In genomic region chr17:82528484-82529265, GRCh38 we compare ENCODE assay signal across 8 cellular contexts. TPM values are rescaled to one million over a fixed set of nuclear protein-coding genes. Genes with fewer than 3 reads are reported as not detected.
DNase-seq lines count a peak whose midpoint lies in the region; ATAC-seq and TF ChIP-seq lines count a peak whose summit lies in the region.

No MANE protein-coding gene starts in this region.

- no peaks in the 10 kb centered on the region for H3K27me3 ChIP-seq in gastrocnemius medialis

- H3K27ac Mint-ChIP-seq in activated naive CD8-positive, alpha-beta T cell treated with anti-CD3 and anti-CD28 coated beads, Interleukin-2, amount 10 ng/mL, durations not matched to agents 7 days and 5 days = peak overlapping the region; percentile 67

- no peaks in the 10 kb centered on the region for H3K36me3 ChIP-seq in gastrocnemius medialis

- H3K4me3 Mint-ChIP-seq in activated naive CD8-positive, alpha-beta T cell treated with anti-CD3 and anti-CD28 coated beads, Interleukin-2, amount 10 ng/mL, durations not matched to agents 7 days and 5 days = peak overlapping the region; percentile 25

- intact Hi-C loops in left cardiac atrium (cut with DNase I) (no loop called here), gastrocnemius medialis (cut with DNase I; ENCODE audit: low total_unique reads) (loop anchor here (2.0 kb wide), 1 partner anchor 64 kb away; no protein-coding TSS in a partner anchor)

- H3K9me3 Mint-ChIP-seq in activated naive CD8-positive, alpha-beta T cell treated with anti-CD3 and anti-CD28 coated beads, Interleukin-2, amount 10 ng/mL, durations not matched to agents 7 days and 5 days = no peaks in the 10 kb centered on the region

- peaks cover 10% of the 10 kb centered on the region for H3K36me3 Mint-ChIP-seq in activated naive CD8-positive, alpha-beta T cell treated with anti-CD3 and anti-CD28 coated beads, Interleukin-2, amount 10 ng/mL, durations not matched to agents 7 days and 5 days

- DNase-seq in D341Med (ENCODE audit: low spot score) (peak; percentile 72), left cardiac atrium (peak; percentile 67), gastrocnemius medialis (peak; percentile 83 to 92), NK-92 (lab: John Stamatoyannopoulos, UW; ENCODE audit: unreplicated experiment) (no peak), NOMO-1 treated with DMSO at 0.1 percent for 48 hours (lab: John Stamatoyannopoulos, UW; ENCODE audit: unreplicated experiment) (no peak)
- DNase-seq in activated naive CD8-positive, alpha-beta T cell treated with anti-CD3 and anti-CD28 coated beads, Interleukin-2, amount 10 ng/mL, durations not matched to agents 7 days and 5 days = no peak

- H3K4me3 ChIP-seq in gastrocnemius medialis = peak overlapping the region in 3 of 4 donors; percentile 6 to 22 (median 7)

- peak; percentile 67; the same call in 1 of the 2 replicates for TF ChIP-seq CTCF in LNCAP (IDR thresholded peaks at IDR 0.05)
- peak; percentile 38 to 61 (median 42) for TF ChIP-seq CTCF in gastrocnemius medialis (IDR thresholded peaks at IDR 0.05 in 4 of 5, conservative IDR thresholded peaks at IDR 0.05 in 1 of 5)

- peaks cover 33% of the 10 kb centered on the region for H3K4me1 Mint-ChIP-seq in activated naive CD8-positive, alpha-beta T cell treated with anti-CD3 and anti-CD28 coated beads, Interleukin-2, amount 10 ng/mL, durations not matched to agents 7 days and 5 days

- peak overlapping the region; percentile 80 to 92 (median 88) for H3K27ac ChIP-seq in gastrocnemius medialis

- POLR2A ChIA-PET in activated naive CD8-positive, alpha-beta T cell treated with anti-CD3 and anti-CD28 coated beads, Interleukin-2, amount 10 ng/mL, durations not matched to agents 7 days and 5 days (lab: Charles Lee) = interaction anchor here (2.7 kb wide), 1 partner anchor 9 kb away, joined by 13 read pairs; the partner anchor contains the start of gene FOXK2

- peaks cover 87 to 88% of the 10 kb centered on the region in 2 donors for H3K4me1 ChIP-seq in gastrocnemius medialis

- TF ChIP-seq POLR2A in gastrocnemius medialis (IDR thresholded peaks at IDR 0.05) = no peak

- H3K9me3 ChIP-seq in gastrocnemius medialis = no peaks in the 10 kb centered on the region

- peak; percentile 87 for ATAC-seq in activated naive CD8-positive, alpha-beta T cell treated with anti-CD3 and anti-CD28 coated beads, Interleukin-2, amount 10 ng/mL, durations not matched to agents 7 days and 5 days (ENCODE audit: low read depth)
- ATAC-seq in left cardiac atrium (peak; percentile 90 to 92), gastrocnemius medialis (peak; percentile 87 to 93), GM21576 (IDR thresholded peaks at IDR 0.05; ENCODE audit: unreplicated experiment) (no peak)

- no peaks in the 10 kb centered on the region for H3K27me3 Mint-ChIP-seq in activated naive CD8-positive, alpha-beta T cell treated with anti-CD3 and anti-CD28 coated beads, Interleukin-2, amount 10 ng/mL, durations not matched to agents 7 days and 5 days

- in situ Hi-C loops in gastrocnemius medialis (cut with MboI; ENCODE audit: low sequenced_read_pairs in 4 of 4) = no loop called here

RNA-seq across cellular contexts. Expression of gene FOXK2, which starts 9.1 kb away (rescaled TPM):
- 10 to 100 TPM; 59.6 to 60.8 TPM for total RNA-seq in activated naive CD8-positive, alpha-beta T cell treated with anti-CD3 and anti-CD28 coated beads, Interleukin-2, amount 10 ng/mL, durations not matched to agents 7 days and 5 days
- total RNA-seq in left cardiac atrium (10 to 100 TPM; 35.9 to 53.9 TPM), gastrocnemius medialis (100 to 1,000 TPM in 1 of 4 donors, 10 to 100 TPM in 3; 70.7 to 109 (median 85.0) TPM)

Comparison
In these comparisons a context has a peak if more than half of its experiments do, and no peak if none do; other contexts are left out.
1. DNase-seq: peak in D341Med (single experiment), left cardiac atrium (single experiment) and gastrocnemius medialis (2 of 2); none in activated naive CD8-positive, alpha-beta T cell treated with anti-CD3 and anti-CD28 coated beads, Interleukin-2, amount 10 ng/mL, durations not matched to agents 7 days and 5 days (single experiment), NK-92 (single experiment) and NOMO-1 treated with DMSO at 0.1 percent for 48 hours (single experiment).